1 cellular context compared by ENCODE assay signal in the genomic region with DNA sequence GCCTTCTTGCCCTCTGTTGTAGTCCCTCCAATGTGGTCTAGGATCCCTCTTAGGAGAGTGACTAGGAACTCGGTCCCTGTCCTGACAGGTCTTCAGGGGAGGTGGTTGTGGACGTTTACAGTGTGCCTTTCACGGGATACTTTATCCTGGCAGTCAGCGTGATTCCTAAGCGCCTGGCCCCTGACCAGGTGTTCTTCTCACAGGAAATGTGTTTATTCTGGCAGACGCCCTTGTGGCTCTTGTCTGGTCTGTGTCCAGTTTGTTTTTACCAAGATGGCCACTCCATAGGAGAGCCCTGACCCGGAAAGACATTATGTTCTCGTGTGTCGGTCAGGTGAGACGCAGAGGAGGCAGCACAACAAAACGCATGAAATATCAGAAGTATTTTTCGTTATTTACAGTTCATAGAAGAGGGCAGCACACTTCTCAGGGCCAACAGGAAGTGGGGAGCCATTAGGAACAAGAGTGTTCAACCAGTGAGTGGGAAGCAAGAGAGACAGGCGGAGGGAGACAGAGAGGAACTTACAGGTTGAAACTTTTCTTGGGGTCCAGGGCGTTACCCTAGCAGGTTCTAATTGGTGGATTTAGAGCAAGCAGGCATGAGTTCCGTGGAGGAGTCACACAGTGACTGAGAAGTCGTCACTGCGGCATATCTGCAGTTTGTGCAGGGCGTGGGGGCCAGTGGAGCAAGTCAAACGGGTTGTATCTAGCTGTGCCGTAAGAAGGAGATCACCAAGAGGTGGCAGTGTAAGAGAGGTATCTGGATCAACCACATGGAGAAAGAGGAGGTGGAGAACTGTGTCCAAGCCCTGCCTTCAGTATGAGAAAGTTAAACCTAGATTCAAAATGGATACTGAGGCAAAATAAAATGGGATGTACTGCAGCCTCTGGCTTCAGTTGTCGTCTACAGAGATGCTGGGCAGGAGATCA.
TF ChIP-seq lines count a peak whose summit lies in the region.

No MANE protein-coding gene starts in this region.

TF ChIP-seq in H1, 55 proteins besides CTCF, POLR2A, EP300 and RAD21:
- no peak for TF ChIP-seq RFX5 (IDR thresholded peaks at IDR 0.05; ENCODE audit: borderline replicate concordance, low read depth, low read length)
- no peak for TF ChIP-seq SP2 (IDR thresholded peaks at IDR 0.05; ENCODE audit: low read length)
- no peak for TF ChIP-seq RBBP5 (IDR thresholded peaks at IDR 0.05; ENCODE audit: borderline replicate concordance, low read depth, low read length)
